26 cellular contexts compared by ENCODE assay signal in the genomic region with DNA sequence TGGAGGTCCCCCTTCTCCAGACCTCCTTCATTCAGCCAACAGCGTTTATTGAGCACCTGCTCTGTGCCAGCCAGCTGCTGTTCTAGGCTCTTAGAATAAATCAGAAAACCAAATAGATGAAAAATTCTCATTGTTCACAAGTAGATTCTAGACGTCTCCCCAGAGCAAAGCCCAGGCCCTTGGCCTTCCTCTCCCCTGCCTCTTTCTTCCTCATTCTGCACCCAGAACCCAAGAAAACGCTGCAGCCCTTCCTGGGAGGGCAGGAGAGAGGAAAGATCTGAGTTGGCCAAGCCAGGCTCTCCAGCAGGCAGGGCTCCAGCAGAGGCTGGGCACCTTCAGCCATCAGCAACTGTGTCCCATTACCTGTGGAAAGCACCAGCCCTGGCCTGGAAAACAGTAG. TPM values are rescaled to one million over a fixed set of nuclear protein-coding genes. Genes with fewer than 3 reads are reported as not detected.
"Had no signal": no experiment of that assay in that cellular context is flagged by ENCODE, and none has a peak within 500 bp of the region (broad histone marks: within the 10 kb centered on the region; RNA-seq: fewer than 3 reads in every experiment).

No MANE protein-coding gene starts in this region.

- H3K27me3 ChIP-seq: ovary, testis, vagina had no signal

- H3K9me3 Mint-ChIP-seq: activated naive CD8-positive, alpha-beta T cell treated with anti-CD3 and anti-CD28 coated beads for 36 hours; neural crest cell; type B pancreatic cell had no signal

- H3K4me3 ChIP-seq: heart left ventricle, mucosa of descending colon, ovary, prostate gland, spleen, testis, vagina had no signal

- H3K27me3 Mint-ChIP-seq: type B pancreatic cell had no signal

- H3K4me3 Mint-ChIP-seq: activated naive CD8-positive, alpha-beta T cell treated with anti-CD3 and anti-CD28 coated beads for 36 hours; type B pancreatic cell had no signal

- H3K36me3 ChIP-seq: heart left ventricle, ovary, prostate gland, spleen, vagina had no signal

- H3K27ac Mint-ChIP-seq: activated naive CD8-positive, alpha-beta T cell treated with anti-CD3 and anti-CD28 coated beads for 36 hours; type B pancreatic cell had no signal

- H3K9me3 ChIP-seq: heart left ventricle, mucosa of descending colon, ovary, prostate gland, spleen, testis, vagina had no signal

- H3K4me1 ChIP-seq: prostate gland had no signal

- DNase-seq: activated CD4-positive, alpha-beta T cell treated with anti-CD3 and anti-CD28 coated beads for 4 hours; activated CD4-positive, CD25-positive, alpha-beta regulatory T cell; activated CD8-positive, alpha-beta memory T cell treated with anti-CD3 and anti-CD28 coated beads, Interleukin-2, amount 50 U/mL, for 48 hours; activated naive CD4-positive, alpha-beta T cell treated with Interleukin-2 at 50 U/mL for 16 hours; activated naive CD8-positive, alpha-beta T cell treated with anti-CD3 and anti-CD28 coated beads for 36 hours; activated T-cell treated with anti-CD3 and anti-CD28 coated beads, Interleukin-2, amount 50 U/mL, for 48 hours; cerebellar nuclear complex; cortex of kidney; mesenchymal stem cell; ovary; spleen; stimulated activated CD4-positive, alpha-beta T cell treated with anti-CD3 and anti-CD28 coated beads, Interleukin-4, amount 100 ng/mL, for 1 hour; stimulated activated naive CD4-positive, alpha-beta T cell; testis had no signal

- H3K27ac ChIP-seq: ovary, prostate gland, testis, vagina had no signal

- H3K36me3 Mint-ChIP-seq: activated naive CD8-positive, alpha-beta T cell treated with anti-CD3 and anti-CD28 coated beads for 36 hours; type B pancreatic cell had no signal

RNA-seq across cellular contexts. Expression of a gene that starts 12.0 kb away (rescaled TPM):
- total RNA-seq: activated CD8-positive, alpha-beta memory T cell treated with anti-CD3 and anti-CD28 coated beads for 36 hours; activated naive CD8-positive, alpha-beta T cell treated with anti-CD3 and anti-CD28 coated beads for 36 hours; bronchial epithelial cell; epithelial cell of proximal tubule; fibroblast of villous mesenchyme; left cardiac atrium; lower leg skin; neural crest cell; vagina had no signal

RNA-seq across cellular contexts. Expression of a gene that starts 31.4 kb away (rescaled TPM):
- total RNA-seq: activated CD8-positive, alpha-beta memory T cell treated with anti-CD3 and anti-CD28 coated beads for 36 hours; activated naive CD8-positive, alpha-beta T cell treated with anti-CD3 and anti-CD28 coated beads for 36 hours; bronchial epithelial cell had no signal

RNA-seq across cellular contexts. Expression of a gene that starts 54.3 kb away (rescaled TPM):
- total RNA-seq: activated CD8-positive, alpha-beta memory T cell treated with anti-CD3 and anti-CD28 coated beads for 36 hours; activated naive CD8-positive, alpha-beta T cell treated with anti-CD3 and anti-CD28 coated beads for 36 hours; bronchial epithelial cell; epithelial cell of proximal tubule; fibroblast of villous mesenchyme; neural crest cell; spleen had no signal
